18 cellular contexts compared by ENCODE assay signal in the genomic region with DNA sequence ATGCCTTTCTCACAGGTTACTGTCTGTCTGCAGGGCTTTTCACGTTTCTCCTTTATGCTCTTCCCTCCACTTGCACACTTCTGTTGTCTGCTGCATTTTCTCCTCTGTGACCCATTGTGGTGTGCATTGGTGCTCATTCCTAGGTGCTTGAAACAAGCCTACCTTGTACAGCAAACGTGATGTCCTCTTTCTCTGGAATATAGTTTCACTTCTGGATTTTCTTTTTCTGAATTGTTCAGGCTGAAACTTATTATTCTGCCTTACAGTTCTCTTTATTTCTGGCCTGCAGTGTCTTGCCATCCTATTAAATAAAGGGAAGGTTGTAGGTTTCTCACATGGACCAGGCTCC.
"Had no signal": no experiment of that assay in that cellular context is flagged by ENCODE, and none has a peak within 500 bp of the region (broad histone marks: within the 10 kb centered on the region; RNA-seq: fewer than 3 reads in every experiment).

No MANE protein-coding gene starts in this region.

- H3K9me3 Mint-ChIP-seq: activated naive CD4-positive, alpha-beta T cell treated with anti-CD3 and anti-CD28 coated beads for 36 hours; activated T-helper 17 cell treated with anti-CD3 and anti-CD28 coated beads, Interleukin-2, amount 50 U/mL, for 72 hours; brain; dendritic cell treated with granulocyte-macrophage colony-stimulating factor and Interleukin-4, amounts not matched to agents 40 ng/mL and 50 ng/mL, for 4 days; T-cell had no signal

- H3K27ac ChIP-seq: gastroesophageal sphincter, left lung, spleen, upper lobe of left lung, WERI-Rb-1 had no signal

- H3K27me3 ChIP-seq: gastroesophageal sphincter, left lung, spleen, upper lobe of left lung had no signal

- DNase-seq: activated CD4-positive, alpha-beta T cell treated with anti-CD3 and anti-CD28 coated beads for 48 hours; activated naive CD4-positive, alpha-beta T cell treated with anti-CD3 and anti-CD28 coated beads for 36 hours; activated T-cell treated with anti-CD3 and anti-CD28 coated beads for 4 hours; amniotic stem cell; left lung; mesendoderm; posterior cingulate gyrus; right cardiac atrium; spleen; stimulated activated CD4-positive, alpha-beta T cell treated with anti-CD3 and anti-CD28 coated beads, Interleukin-1b, Interleukin-23, amount 100 ng/mL, for 48 hours; stimulated activated naive CD4-positive, alpha-beta T cell treated with Interleukin-2 at 50 U/mL for 16 hours; T-cell; upper lobe of left lung had no signal

- H3K9me3 ChIP-seq: gastroesophageal sphincter, left lung, spleen, upper lobe of left lung had no signal

- H3K4me3 ChIP-seq: gastroesophageal sphincter, left lung, spleen, upper lobe of left lung had no signal

- H3K4me1 ChIP-seq: left lung, upper lobe of left lung had no signal

- H3K27me3 Mint-ChIP-seq: activated T-helper 17 cell treated with anti-CD3 and anti-CD28 coated beads, Interleukin-2, amount 50 U/mL, for 72 hours; brain; dendritic cell treated with granulocyte-macrophage colony-stimulating factor and Interleukin-4, amounts not matched to agents 40 ng/mL and 50 ng/mL, for 4 days; T-cell had no signal

- H3K27ac Mint-ChIP-seq: activated naive CD4-positive, alpha-beta T cell treated with anti-CD3 and anti-CD28 coated beads for 36 hours; dendritic cell treated with granulocyte-macrophage colony-stimulating factor and Interleukin-4, amounts not matched to agents 40 ng/mL and 50 ng/mL, for 4 days had no signal

- ATAC-seq: activated T-helper 17 cell treated with anti-CD3 and anti-CD28 coated beads, Interleukin-2, amount 50 U/mL, for 72 hours; gastroesophageal sphincter; left lung; right cardiac atrium; T-cell had no signal

- H3K4me3 Mint-ChIP-seq: activated naive CD4-positive, alpha-beta T cell treated with anti-CD3 and anti-CD28 coated beads for 36 hours; activated T-helper 17 cell treated with anti-CD3 and anti-CD28 coated beads, Interleukin-2, amount 50 U/mL, for 72 hours; brain; dendritic cell treated with granulocyte-macrophage colony-stimulating factor and Interleukin-4, amounts not matched to agents 40 ng/mL and 50 ng/mL, for 4 days; T-cell had no signal
